Comparison of ENCODE assay signal across 9 cellular contexts in genomic region chr4:138522366-138522765, GRCh38.
DNase-seq lines count a peak whose midpoint lies in the region; ATAC-seq, FAIRE-seq and TF ChIP-seq lines count a peak whose summit lies in the region.
"Had no signal": no experiment of that assay in that cellular context is flagged by ENCODE, and none has a peak within 500 bp of the region (broad histone marks: within the 10 kb centered on the region; RNA-seq: fewer than 3 reads in every experiment).

No MANE protein-coding gene starts in this region.

- intact Hi-C loops in left colon (cut with DNase I, micrococcal nuclease) (no loop called here), natural killer cell (cut with micrococcal nuclease) (no loop called here)

- H3K9me3 Mint-ChIP-seq in natural killer cell: peaks cover 9% of the 10 kb centered on the region in 2 donors
- H3K9me3 Mint-ChIP-seq in nephron progenitor cell: peaks cover 12% of the 10 kb centered on the region

- H3K4me3 ChIP-seq in GM12864 (ENCODE audit: low read depth, low read length): no peak overlapping the region
- H3K4me3 ChIP-seq: lung had no signal

- H3K36me3 Mint-ChIP-seq in T-helper 17 cell (ENCODE audit: low read depth) (no peaks in the 10 kb centered on the region), natural killer cell (no peaks in the 10 kb centered on the region), nephron progenitor cell (ENCODE audit: low read depth) (no peaks in the 10 kb centered on the region)

- no peaks in the 10 kb centered on the region for H3K9me3 ChIP-seq in T-helper 17 cell (ENCODE audit: control insufficient read depth, low read length, poor library complexity, severe bottlenecking)

- no peak overlapping the region for H3K27ac Mint-ChIP-seq in T-helper 17 cell
- no peak overlapping the region for H3K27ac Mint-ChIP-seq in natural killer cell
- no peak overlapping the region for H3K27ac Mint-ChIP-seq in nephron progenitor cell

- FAIRE-seq in RCC 7860 (lab: Jason Lieb, UNC): no peak
- no peak for FAIRE-seq in urothelium cell line (lab: Jason Lieb, UNC)

- peak; percentile 51 for TF ChIP-seq CTCF in GM12864 (IDR thresholded peaks at IDR 0.05; ENCODE audit: low read depth, low read length, missing control alignments)
- TF ChIP-seq CTCF in natural killer cell (IDR thresholded peaks at IDR 0.05): no peak
- TF ChIP-seq CTCF in nephron progenitor cell (IDR thresholded peaks at IDR 0.05): no peak

- ATAC-seq in HG02678 (IDR thresholded peaks at IDR 0.05; ENCODE audit: unreplicated experiment) (peak; percentile 54), left colon (peak; percentile 74), T-helper 17 cell (no peak), natural killer cell (no peak)

- no peaks in the 10 kb centered on the region for H3K27me3 Mint-ChIP-seq in T-helper 17 cell
- H3K27me3 Mint-ChIP-seq in natural killer cell (ENCODE audit: low read depth in 2 of 2): no peaks in the 10 kb centered on the region
- no peaks in the 10 kb centered on the region for H3K27me3 Mint-ChIP-seq in nephron progenitor cell (ENCODE audit: low read depth, poor library complexity)

- H3K4me3 Mint-ChIP-seq in T-helper 17 cell (no peak overlapping the region), natural killer cell (no peak overlapping the region), nephron progenitor cell (no peak overlapping the region)

- DNase-seq in GM12864 (ENCODE audit: low read depth) (no peak), RCC 7860 (ENCODE audit: low spot score) (peak; percentile 18), left colon (no peak), T-helper 17 cell (no peak), urothelium cell line (ENCODE audit: low spot score) (no peak), natural killer cell (no peak), nephron progenitor cell (no peak)

- no peaks in the 10 kb centered on the region for H3K4me1 Mint-ChIP-seq in T-helper 17 cell
- no peaks in the 10 kb centered on the region for H3K4me1 Mint-ChIP-seq in natural killer cell
- H3K4me1 Mint-ChIP-seq in nephron progenitor cell: no peaks in the 10 kb centered on the region

Comparison
In these comparisons a context has a peak if more than half of its experiments do, and no peak if none do; other contexts are left out.
1. ATAC-seq: peak in HG02678 (single experiment) and left colon (single experiment); none in T-helper 17 cell (single experiment) and natural killer cell (0 of 3).